8 cellular contexts compared by ENCODE assay signal in the genomic region with DNA sequence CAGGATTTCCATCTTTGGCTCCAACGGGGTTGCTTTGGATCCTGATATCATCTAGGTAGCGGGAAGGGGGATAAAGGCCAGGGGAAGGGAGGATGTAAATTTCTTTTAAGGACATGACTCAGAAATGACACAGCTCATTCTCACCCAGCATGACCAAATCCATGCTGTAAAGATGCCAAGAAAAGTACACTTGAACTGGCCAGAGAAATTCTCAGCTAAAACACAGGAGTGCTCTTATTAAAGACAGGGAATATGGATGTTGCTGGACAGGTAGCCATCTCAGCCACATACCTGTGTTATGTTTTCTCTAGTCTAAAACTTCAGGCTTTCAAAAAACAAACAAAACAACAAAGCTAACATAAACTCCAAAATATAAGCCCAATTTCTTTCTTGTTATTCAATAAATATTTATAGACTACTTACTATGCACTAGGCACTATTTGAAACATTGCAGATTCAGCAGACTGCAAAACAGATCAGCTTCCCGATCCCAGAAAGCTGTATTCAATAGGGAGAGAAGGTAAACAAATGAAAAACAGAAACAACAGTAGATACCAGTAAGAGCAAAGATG.
DNase-seq lines count a peak whose midpoint lies in the region; ATAC-seq and TF ChIP-seq lines count a peak whose summit lies in the region.

No MANE protein-coding gene starts in this region.

- H3K4me3 ChIP-seq in epithelial cell of proximal tubule (ENCODE audit: low read depth, low read length) (peak overlapping the region; percentile 11), neuronal stem cell (ENCODE audit: low read length in 2 of 2) (no peak overlapping the region), testis (no peak overlapping the region)

- H2AFZ ChIP-seq in neuronal stem cell (ENCODE audit: low read length): peak overlapping the region; percentile 57

- no peaks in the 10 kb centered on the region for H3K4me1 ChIP-seq in neuronal stem cell (ENCODE audit: control insufficient read depth in 2 of 2, insufficient read depth in 1 of 2, low read depth in 1 of 2, low read length in 2 of 2)
- peaks cover 9% of the 10 kb centered on the region for H3K4me1 ChIP-seq in testis

- no peak overlapping the region for H3K23ac ChIP-seq in neuronal stem cell (ENCODE audit: low read depth, low read length, poor library complexity)

- no peak overlapping the region for H2AK5ac ChIP-seq in neuronal stem cell (ENCODE audit: low read depth, low read length)

- no peak overlapping the region for H2BK15ac ChIP-seq in neuronal stem cell (ENCODE audit: low read length)

- H3K14ac ChIP-seq in neuronal stem cell (ENCODE audit: low read length): no peak overlapping the region

- no CpG with 5 or more reads among the region's 3 CpGs for WGBS in neuronal stem cell (ENCODE audit: extremely low coverage in 2 of 2, insufficient read length in 2 of 2, insufficient replicate concordance in 1 of 2), 2 donors
- 42 to 48% methylated on average over 3 of the region's 3 CpGs for WGBS in testis, 2 donors

- H3K18ac ChIP-seq in neuronal stem cell (ENCODE audit: low read length): no peak overlapping the region

- H2BK12ac ChIP-seq in neuronal stem cell (ENCODE audit: low read length): no peak overlapping the region

- H3K36me3 ChIP-seq in neuronal stem cell (replicated peaks in 1 of 2; ENCODE audit: control insufficient read depth in 2 of 2, insufficient read depth in 2 of 2, low read length in 2 of 2): no peaks in the 10 kb centered on the region
- H3K36me3 ChIP-seq in testis (ENCODE audit: low read depth, missing control alignments): no peaks in the 10 kb centered on the region

- H4K8ac ChIP-seq in neuronal stem cell (ENCODE audit: low read depth, low read length): no peak overlapping the region

- no peak overlapping the region for H3K4ac ChIP-seq in neuronal stem cell (ENCODE audit: low read length)

- H2BK120ac ChIP-seq in neuronal stem cell (ENCODE audit: low read depth, low read length): no peak overlapping the region

- no peaks in the 10 kb centered on the region for H3K79me1 ChIP-seq in neuronal stem cell (ENCODE audit: low read depth, low read length)

- H3K27ac ChIP-seq in C4-2B (peak overlapping the region; percentile 72), neuronal stem cell (replicated peaks; ENCODE audit: low read length) (no peak overlapping the region), testis (peak overlapping the region in 1 of 2 donors; percentile 75)

- no peak overlapping the region for H4K91ac ChIP-seq in neuronal stem cell (ENCODE audit: low read depth, low read length, poor library complexity)

- ATAC-seq in HG03342 (IDR thresholded peaks at IDR 0.05; ENCODE audit: unreplicated experiment): no peak

- TF ChIP-seq POLR2A in testis (IDR thresholded peaks at IDR 0.05): no peak

- intact Hi-C loops in testis (cut with DNase I; ENCODE audit: low total_unique reads): no loop called here

- H3K4me2 ChIP-seq in neuronal stem cell (ENCODE audit: insufficient read depth, low read length, poor library complexity, severe bottlenecking): no peak overlapping the region

- peaks cover 0 to 9% (median 0%) of the 10 kb centered on the region in 3 experiments for H3K27me3 ChIP-seq in neuronal stem cell (ENCODE audit: control insufficient read depth in 3 of 3, insufficient read depth in 3 of 3, low read depth in 1 of 3, low read length in 3 of 3)
- H3K27me3 ChIP-seq in testis: no peaks in the 10 kb centered on the region

- no peaks in the 10 kb centered on the region for H3K9me3 ChIP-seq in neuronal stem cell (replicated peaks in 1 of 2; ENCODE audit: control insufficient read depth in 2 of 2, insufficient read depth in 1 of 2, low read depth in 1 of 2, low read length in 2 of 2)
- H3K9me3 ChIP-seq in testis: no peaks in the 10 kb centered on the region

- H3K9ac ChIP-seq in neuronal stem cell (ENCODE audit: low read depth, low read length, poor library complexity): no peak overlapping the region

- DNase-seq in epithelial cell of proximal tubule (ENCODE audit: low read depth) (peak; percentile 93), neuronal stem cell (ENCODE audit: low spot score) (no peak), testis (no peak), CD1c-positive myeloid dendritic cell (ENCODE audit: extremely low spot score) (no peak), nucleus accumbens (lab: John Stamatoyannopoulos, UW) (no peak)

- no peak overlapping the region for H2BK5ac ChIP-seq in neuronal stem cell (ENCODE audit: low read length)

- TF ChIP-seq CTCF in C4-2B (conservative IDR thresholded peaks at IDR 0.05) (no peak), epithelial cell of proximal tubule (conservative IDR thresholded peaks at IDR 0.05; ENCODE audit: low read depth, low read length) (no peak), testis (IDR thresholded peaks at IDR 0.05) (no peak)

TF ChIP-seq in PFSK-1, 5 proteins besides CTCF, POLR2A, EP300 and RAD21:
- TF ChIP-seq FOXP2 (optimal IDR thresholded peaks at IDR 0.05; ENCODE audit: borderline replicate concordance, extremely low read depth, extremely low read length, insufficient read depth): no peak
- peak; percentile 43; the same call in 1 of the 2 replicates for TF ChIP-seq POLR2AphosphoS5 (IDR thresholded peaks at IDR 0.05; ENCODE audit: low read depth, low read length)
- peak; percentile 69; the same call in 1 of the 2 replicates for TF ChIP-seq SIN3A (IDR thresholded peaks at IDR 0.05; ENCODE audit: borderline replicate concordance, insufficient read depth, low read length)
- TF ChIP-seq TAF1 (IDR thresholded peaks at IDR 0.05; ENCODE audit: borderline replicate concordance, insufficient read depth, low read length): no peak
- TF ChIP-seq, protein P1, sequence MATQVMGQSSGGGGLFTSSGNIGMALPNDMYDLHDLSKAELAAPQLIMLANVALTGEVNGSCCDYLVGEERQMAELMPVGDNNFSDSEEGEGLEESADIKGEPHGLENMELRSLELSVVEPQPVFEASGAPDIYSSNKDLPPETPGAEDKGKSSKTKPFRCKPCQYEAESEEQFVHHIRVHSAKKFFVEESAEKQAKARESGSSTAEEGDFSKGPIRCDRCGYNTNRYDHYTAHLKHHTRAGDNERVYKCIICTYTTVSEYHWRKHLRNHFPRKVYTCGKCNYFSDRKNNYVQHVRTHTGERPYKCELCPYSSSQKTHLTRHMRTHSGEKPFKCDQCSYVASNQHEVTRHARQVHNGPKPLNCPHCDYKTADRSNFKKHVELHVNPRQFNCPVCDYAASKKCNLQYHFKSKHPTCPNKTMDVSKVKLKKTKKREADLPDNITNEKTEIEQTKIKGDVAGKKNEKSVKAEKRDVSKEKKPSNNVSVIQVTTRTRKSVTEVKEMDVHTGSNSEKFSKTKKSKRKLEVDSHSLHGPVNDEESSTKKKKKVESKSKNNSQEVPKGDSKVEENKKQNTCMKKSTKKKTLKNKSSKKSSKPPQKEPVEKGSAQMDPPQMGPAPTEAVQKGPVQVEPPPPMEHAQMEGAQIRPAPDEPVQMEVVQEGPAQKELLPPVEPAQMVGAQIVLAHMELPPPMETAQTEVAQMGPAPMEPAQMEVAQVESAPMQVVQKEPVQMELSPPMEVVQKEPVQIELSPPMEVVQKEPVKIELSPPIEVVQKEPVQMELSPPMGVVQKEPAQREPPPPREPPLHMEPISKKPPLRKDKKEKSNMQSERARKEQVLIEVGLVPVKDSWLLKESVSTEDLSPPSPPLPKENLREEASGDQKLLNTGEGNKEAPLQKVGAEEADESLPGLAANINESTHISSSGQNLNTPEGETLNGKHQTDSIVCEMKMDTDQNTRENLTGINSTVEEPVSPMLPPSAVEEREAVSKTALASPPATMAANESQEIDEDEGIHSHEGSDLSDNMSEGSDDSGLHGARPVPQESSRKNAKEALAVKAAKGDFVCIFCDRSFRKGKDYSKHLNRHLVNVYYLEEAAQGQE (IDR thresholded peaks at IDR 0.05; ENCODE audit: insufficient read depth in 1 of 2, low read depth in 2 of 2, low read length in 2 of 2): peak in 1 of 2 experiments; percentile 78; a peak in 2 of 4 replicates
